ENCODE assay signal across 20 cellular contexts in the genomic region with DNA sequence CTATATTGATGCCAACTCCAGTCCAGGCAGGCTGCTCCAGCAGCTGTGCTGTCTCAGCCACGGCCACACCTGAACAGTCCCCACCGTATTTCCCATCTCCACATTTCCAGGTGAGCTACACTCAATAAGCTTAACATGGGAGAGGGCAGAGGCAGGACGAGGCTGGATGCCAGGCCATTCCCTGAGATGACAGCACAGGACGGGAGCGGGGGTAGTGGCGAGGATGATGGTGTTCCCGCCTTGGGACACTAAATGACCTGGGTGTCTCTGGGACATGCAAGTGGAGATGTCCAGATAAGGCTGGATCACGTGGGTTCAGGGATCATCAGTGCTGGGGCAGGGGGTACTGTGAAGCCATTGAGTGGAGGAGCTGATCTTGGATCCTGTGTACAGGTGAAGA. TPM values are rescaled to one million over a fixed set of nuclear protein-coding genes. Genes with fewer than 3 reads are reported as not detected.
DNase-seq lines count a peak whose midpoint lies in the region; ATAC-seq, FAIRE-seq and TF ChIP-seq lines count a peak whose summit lies in the region.
"Had no signal": no experiment of that assay in that cellular context is flagged by ENCODE, and none has a peak within 500 bp of the region (broad histone marks: within the 10 kb centered on the region; RNA-seq: fewer than 3 reads in every experiment).

No MANE protein-coding gene starts in this region.

- intact Hi-C loops in natural killer cell (cut with micrococcal nuclease) (no loop called here), vagina (cut with DNase I) (no loop called here)

- H3K79me1 ChIP-seq in neuronal stem cell (ENCODE audit: low read depth, low read length) (no peaks in the 10 kb centered on the region), trophoblast cell (ENCODE audit: low read length) (peaks cover 2% of the 10 kb centered on the region)

- peaks cover 15% of the 10 kb centered on the region for H3K4me1 ChIP-seq in astrocyte (ENCODE audit: insufficient read depth, low read length)
- H3K4me1 ChIP-seq in neuronal stem cell (ENCODE audit: control insufficient read depth in 2 of 2, insufficient read depth in 1 of 2, low read depth in 1 of 2, low read length in 2 of 2) = peaks cover 0 to 8% of the 10 kb centered on the region in 2 donors
- peaks cover 41% of the 10 kb centered on the region for H3K4me1 ChIP-seq in vagina
- peaks cover 7 to 15% of the 10 kb centered on the region in 2 experiments for H3K4me1 ChIP-seq in trophoblast cell (ENCODE audit: control insufficient read depth in 1 of 2, insufficient read depth in 2 of 2, low read length in 2 of 2)
- H3K4me1 ChIP-seq: SJCRH30 had no signal

- no peak overlapping the region for H4K12ac ChIP-seq in trophoblast cell (ENCODE audit: low read depth, low read length)

- H2BK5ac ChIP-seq in neuronal stem cell (ENCODE audit: low read length) (no peak overlapping the region), trophoblast cell (ENCODE audit: low read depth, low read length, poor library complexity) (no peak overlapping the region)

- H3K14ac ChIP-seq in neuronal stem cell (ENCODE audit: low read length) (no peak overlapping the region), trophoblast cell (ENCODE audit: low read length) (no peak overlapping the region)

- peak; percentile 53 for DNase-seq in natural killer cell treated with Interleukin-12 subunit alpha and Interleukin-12 subunit beta and Interleukin-15 and Interleukin-18, amount 100 ng/mL, for 72 hours (ENCODE audit: low spot score)
- no peak for DNase-seq in natural killer cell
- DNase-seq in astrocyte (ENCODE audit: low read depth) = no peak
- no peak for DNase-seq in neuronal stem cell (ENCODE audit: low spot score)
- no peak for DNase-seq in vagina (ENCODE audit: extremely low spot score in 2 of 2)
- no peak for DNase-seq in mucosa of gallbladder (ENCODE audit: low spot score)
- no peak for DNase-seq in trophoblast cell
- DNase-seq: CD8-positive, alpha-beta T cell; GF-D8; KBM-7; NCI-H1092; NCI-H1694; NCI-H446; NCI-H774; SJCRH30 had no signal

- H3K9me3 Mint-ChIP-seq in natural killer cell treated with Interleukin-12 subunit alpha and Interleukin-12 subunit beta and Interleukin-15 and Interleukin-18, amount 100 ng/mL, for 72 hours = no peaks in the 10 kb centered on the region
- H3K9me3 Mint-ChIP-seq in natural killer cell (no peaks in the 10 kb centered on the region), astrocyte (ENCODE audit: unreplicated experiment) (no peaks in the 10 kb centered on the region)
- H3K9me3 Mint-ChIP-seq: CD8-positive, alpha-beta T cell had no signal

- H3K27me3 Mint-ChIP-seq in natural killer cell treated with Interleukin-12 subunit alpha and Interleukin-12 subunit beta and Interleukin-15 and Interleukin-18, amount 100 ng/mL, for 72 hours = peaks cover 8 to 12% of the 10 kb centered on the region in 2 donors
- peaks cover 0 to 3% of the 10 kb centered on the region in 2 donors for H3K27me3 Mint-ChIP-seq in natural killer cell (ENCODE audit: low read depth in 2 of 2)
- peaks cover 6% of the 10 kb centered on the region for H3K27me3 Mint-ChIP-seq in astrocyte (ENCODE audit: low read depth, unreplicated experiment)

- H2BK12ac ChIP-seq in neuronal stem cell (ENCODE audit: low read length) (no peak overlapping the region), trophoblast cell (ENCODE audit: low read length) (no peak overlapping the region)

- H4K8ac ChIP-seq in neuronal stem cell (ENCODE audit: low read depth, low read length) = no peak overlapping the region
- H4K8ac ChIP-seq in trophoblast cell (ENCODE audit: low read depth, low read length) = no peak overlapping the region

- H3K4me1 Mint-ChIP-seq in natural killer cell treated with Interleukin-12 subunit alpha and Interleukin-12 subunit beta and Interleukin-15 and Interleukin-18, amount 100 ng/mL, for 72 hours (ENCODE audit: low read depth in 2 of 2) = no peaks in the 10 kb centered on the region
- H3K4me1 Mint-ChIP-seq in natural killer cell = no peaks in the 10 kb centered on the region
- peaks cover 35% of the 10 kb centered on the region for H3K4me1 Mint-ChIP-seq in astrocyte (ENCODE audit: low read depth, unreplicated experiment)
- H3K4me1 Mint-ChIP-seq: B cell had no signal

- no peak overlapping the region for H3K4me3 ChIP-seq in astrocyte (ENCODE audit: insufficient read depth, low read depth, low read length)
- no peak overlapping the region for H3K4me3 ChIP-seq in neuronal stem cell (ENCODE audit: low read length in 2 of 2)
- H3K4me3 ChIP-seq in vagina = no peak overlapping the region
- no peak overlapping the region for H3K4me3 ChIP-seq in trophoblast cell (ENCODE audit: low read depth, low read length)
- H3K4me3 ChIP-seq: SJCRH30 had no signal

- TF ChIP-seq POLR2A in vagina (IDR thresholded peaks at IDR 0.05) = no peak

- H3K9me3 ChIP-seq in astrocyte (ENCODE audit: insufficient read depth, low read depth, low read length) = no peaks in the 10 kb centered on the region
- H3K9me3 ChIP-seq in neuronal stem cell (replicated peaks in 1 of 2; ENCODE audit: control insufficient read depth in 2 of 2, insufficient read depth in 1 of 2, low read depth in 1 of 2, low read length in 2 of 2) = no peaks in the 10 kb centered on the region
- no peaks in the 10 kb centered on the region for H3K9me3 ChIP-seq in vagina
- H3K9me3 ChIP-seq in trophoblast cell (ENCODE audit: insufficient read depth, low read depth, low read length) = no peaks in the 10 kb centered on the region
- H3K9me3 ChIP-seq: SJCRH30 had no signal

- no peaks in the 10 kb centered on the region for H3K27me3 ChIP-seq in astrocyte (ENCODE audit: insufficient read depth, low read length)
- no peaks in the 10 kb centered on the region for H3K27me3 ChIP-seq in neuronal stem cell (ENCODE audit: control insufficient read depth in 3 of 3, insufficient read depth in 3 of 3, low read depth in 1 of 3, low read length in 3 of 3)
- no peaks in the 10 kb centered on the region for H3K27me3 ChIP-seq in vagina
- no peaks in the 10 kb centered on the region for H3K27me3 ChIP-seq in trophoblast cell (ENCODE audit: insufficient read depth, low read length)
- H3K27me3 ChIP-seq: SJCRH30 had no signal

- H2BK120ac ChIP-seq in neuronal stem cell (ENCODE audit: low read depth, low read length) (no peak overlapping the region), trophoblast cell (ENCODE audit: insufficient read depth, low read length, poor library complexity) (no peak overlapping the region)

- TF ChIP-seq CTCF in natural killer cell (IDR thresholded peaks at IDR 0.05) (no peak), astrocyte (IDR thresholded peaks at IDR 0.05; ENCODE audit: insufficient read depth, low read depth, low read length) (no peak), vagina (IDR thresholded peaks at IDR 0.05) (no peak)

- H2AFZ ChIP-seq in astrocyte (ENCODE audit: low read depth, low read length) (peak overlapping the region; percentile 1), neuronal stem cell (ENCODE audit: low read length) (no peak overlapping the region), trophoblast cell (ENCODE audit: insufficient read depth, low read length, poor library complexity) (no peak overlapping the region)

- no peaks in the 10 kb centered on the region for H3K36me3 Mint-ChIP-seq in natural killer cell treated with Interleukin-12 subunit alpha and Interleukin-12 subunit beta and Interleukin-15 and Interleukin-18, amount 100 ng/mL, for 72 hours
- no peaks in the 10 kb centered on the region for H3K36me3 Mint-ChIP-seq in natural killer cell
- H3K36me3 Mint-ChIP-seq in astrocyte (ENCODE audit: low read depth, unreplicated experiment) = peaks cover 2% of the 10 kb centered on the region
- H3K36me3 Mint-ChIP-seq: CD8-positive, alpha-beta T cell had no signal

- H2BK15ac ChIP-seq in neuronal stem cell (ENCODE audit: low read length) = peak overlapping the region; percentile 14

- H3K4ac ChIP-seq in neuronal stem cell (ENCODE audit: low read length) (no peak overlapping the region), trophoblast cell (ENCODE audit: low read depth, low read length) (no peak overlapping the region)

- H3K27ac Mint-ChIP-seq in natural killer cell treated with Interleukin-12 subunit alpha and Interleukin-12 subunit beta and Interleukin-15 and Interleukin-18, amount 100 ng/mL, for 72 hours = no peak overlapping the region
- H3K27ac Mint-ChIP-seq in natural killer cell (no peak overlapping the region), astrocyte (ENCODE audit: unreplicated experiment) (peak overlapping the region; percentile 62)
- H3K27ac Mint-ChIP-seq: B cell; CD8-positive, alpha-beta T cell had no signal

- no CpG with 5 or more reads among the region's 8 CpGs for WGBS in neuronal stem cell (ENCODE audit: extremely low coverage in 2 of 2, insufficient read length in 2 of 2, insufficient replicate concordance in 1 of 2), 2 donors
- WGBS in trophoblast cell (ENCODE audit: extremely low coverage, insufficient coverage, insufficient read length) = no CpG with 5 or more reads among the region's 8 CpGs

- FAIRE-seq in astrocyte (lab: Jason Lieb, UNC) = no peak
- FAIRE-seq: D721Med, GM19239 had no signal

- H2AK5ac ChIP-seq in neuronal stem cell (ENCODE audit: low read depth, low read length) (no peak overlapping the region), trophoblast cell (ENCODE audit: low read length) (no peak overlapping the region)

- H3K9ac ChIP-seq in astrocyte (ENCODE audit: low read length) (no peak overlapping the region), neuronal stem cell (ENCODE audit: low read depth, low read length, poor library complexity) (peak overlapping the region; percentile 3), trophoblast cell (ENCODE audit: low read length) (no peak overlapping the region)

- H3K36me3 ChIP-seq in astrocyte (ENCODE audit: insufficient read depth, low read length) = no peaks in the 10 kb centered on the region
- H3K36me3 ChIP-seq in neuronal stem cell (replicated peaks in 1 of 2; ENCODE audit: control insufficient read depth in 2 of 2, insufficient read depth in 2 of 2, low read length in 2 of 2) = no peaks in the 10 kb centered on the region
- no peaks in the 10 kb centered on the region for H3K36me3 ChIP-seq in vagina
- H3K36me3 ChIP-seq in trophoblast cell (ENCODE audit: control insufficient read depth in 1 of 2, insufficient read depth in 2 of 2, low read length in 2 of 2) = no peaks in the 10 kb centered on the region
- H3K36me3 ChIP-seq: SJCRH30 had no signal

- no peaks in the 10 kb centered on the region for H4K20me1 ChIP-seq in astrocyte (ENCODE audit: insufficient read depth, low read length)

- H3K27ac ChIP-seq in astrocyte (ENCODE audit: low read depth, low read length) (no peak overlapping the region), neuronal stem cell (replicated peaks; ENCODE audit: low read length) (no peak overlapping the region), vagina (peak overlapping the region; percentile 76), trophoblast cell (ENCODE audit: low read depth, low read length) (no peak overlapping the region)
- H3K27ac ChIP-seq: SJCRH30 had no signal

- ATAC-seq in natural killer cell treated with Interleukin-12 subunit alpha and Interleukin-12 subunit beta and Interleukin-15 and Interleukin-18, amount 100 ng/mL, for 72 hours = peak in 1 of 2 donors; percentile 5
- ATAC-seq in natural killer cell (no peak), HG03108 (IDR thresholded peaks at IDR 0.05; ENCODE audit: unreplicated experiment) (no peak)
- ATAC-seq: CD8-positive, alpha-beta T cell; HCT116 had no signal

- H3K18ac ChIP-seq in neuronal stem cell (ENCODE audit: low read length) (peak overlapping the region; percentile 59), trophoblast cell (ENCODE audit: low read length) (no peak overlapping the region)

- H3K4me2 ChIP-seq in astrocyte (ENCODE audit: low read length) (peak overlapping the region; percentile 50), neuronal stem cell (ENCODE audit: insufficient read depth, low read length, poor library complexity, severe bottlenecking) (no peak overlapping the region), trophoblast cell (ENCODE audit: low read length) (no peak overlapping the region)

- H3K23ac ChIP-seq in neuronal stem cell (ENCODE audit: low read depth, low read length, poor library complexity) = no peak overlapping the region
- H3K23ac ChIP-seq in trophoblast cell (ENCODE audit: low read length) = no peak overlapping the region

- no peaks in the 10 kb centered on the region for H3K79me2 ChIP-seq in astrocyte (ENCODE audit: insufficient read depth, low read length)
- no peaks in the 10 kb centered on the region for H3K79me2 ChIP-seq in trophoblast cell (ENCODE audit: control insufficient read depth, insufficient read depth, low read length, poor library complexity)

- H3K4me3 Mint-ChIP-seq in natural killer cell treated with Interleukin-12 subunit alpha and Interleukin-12 subunit beta and Interleukin-15 and Interleukin-18, amount 100 ng/mL, for 72 hours = no peak overlapping the region
- H3K4me3 Mint-ChIP-seq in natural killer cell (no peak overlapping the region), astrocyte (ENCODE audit: unreplicated experiment) (no peak overlapping the region)
- H3K4me3 Mint-ChIP-seq: B cell; CD8-positive, alpha-beta T cell had no signal

- no peak overlapping the region for H4K91ac ChIP-seq in neuronal stem cell (ENCODE audit: low read depth, low read length, poor library complexity)
- H4K91ac ChIP-seq in trophoblast cell (ENCODE audit: low read depth, low read length) = no peak overlapping the region

RNA-seq across cellular contexts. Expression of a gene that starts 29.5 kb away (rescaled TPM):
- under 1 TPM in 1 of 2 donors, not detected in 1; 0.08 TPM for total RNA-seq in natural killer cell treated with Interleukin-12 subunit alpha and Interleukin-12 subunit beta and Interleukin-15 and Interleukin-18, amount 100 ng/mL, for 72 hours
- total RNA-seq in natural killer cell (under 1 TPM in 1 of 3 donors, not detected in 2; 0.43 TPM), astrocyte (7.9 and 11.1 TPM in 2 replicates), vagina (28.7 TPM), mucosa of gallbladder (16.5 TPM)
- polyA plus RNA-seq in neuronal stem cell (2013, experiment 1 of 2) = 3.1 TPM
- polyA plus RNA-seq in neuronal stem cell (2013, experiment 2 of 2) = 3.2 TPM
- 0.96 and 1.3 TPM in 2 replicates for polyA plus RNA-seq in trophoblast cell (2013)
